Comparison of ENCODE assay signal across 8 cellular contexts in genomic region chr3:124492824-124493223, GRCh38.
DNase-seq lines count a peak whose midpoint lies in the region; ATAC-seq and TF ChIP-seq lines count a peak whose summit lies in the region.

No MANE protein-coding gene starts in this region.

- peaks cover 14% of the 10 kb centered on the region for H3K27me3 Mint-ChIP-seq in activated T-helper 2 cell treated with anti-CD3 and anti-CD28 coated beads, Interferon-gamma antibody, Interleukin-2, Interleukin-4, amounts not matched to agents 10 μg/mL and 5 μg/mL and 100 μg/mL, durations not matched to agents 14 hours and 24 hours and 36 hours (ENCODE audit: low read depth)

- H3K9me3 Mint-ChIP-seq in activated T-helper 2 cell treated with anti-CD3 and anti-CD28 coated beads, Interferon-gamma antibody, Interleukin-2, Interleukin-4, amounts not matched to agents 10 μg/mL and 5 μg/mL and 100 μg/mL, durations not matched to agents 14 hours and 24 hours and 36 hours: no peaks in the 10 kb centered on the region

- no peak overlapping the region for H3K27ac ChIP-seq in RWPE1

- POLR2A ChIA-PET in RWPE1 (lab: Yijun Ruan, JAX; ENCODE audit: low non-redundant PET): no interaction called here

- CTCF ChIA-PET in RWPE1 (lab: Yijun Ruan, JAX): interaction anchor here (1.1 kb wide), 1 partner anchor 11 kb away, joined by 3 read pairs; no protein-coding TSS in a partner anchor

- H3K4me3 Mint-ChIP-seq in activated T-helper 2 cell treated with anti-CD3 and anti-CD28 coated beads, Interferon-gamma antibody, Interleukin-2, Interleukin-4, amounts not matched to agents 10 μg/mL and 5 μg/mL and 100 μg/mL, durations not matched to agents 14 hours and 24 hours and 36 hours (ENCODE audit: low read depth): no peak overlapping the region

- H3K27ac Mint-ChIP-seq in activated T-helper 2 cell treated with anti-CD3 and anti-CD28 coated beads, Interferon-gamma antibody, Interleukin-2, Interleukin-4, amounts not matched to agents 10 μg/mL and 5 μg/mL and 100 μg/mL, durations not matched to agents 14 hours and 24 hours and 36 hours: no peak overlapping the region

- H3K36me3 Mint-ChIP-seq in activated T-helper 2 cell treated with anti-CD3 and anti-CD28 coated beads, Interferon-gamma antibody, Interleukin-2, Interleukin-4, amounts not matched to agents 10 μg/mL and 5 μg/mL and 100 μg/mL, durations not matched to agents 14 hours and 24 hours and 36 hours (ENCODE audit: low read depth): no peaks in the 10 kb centered on the region

- peak; percentile 20; the same call in 1 of the 2 replicates for TF ChIP-seq CTCF in RWPE1 (conservative IDR thresholded peaks at IDR 0.05; ENCODE audit: low read depth)

- H3K4me1 Mint-ChIP-seq in activated T-helper 2 cell treated with anti-CD3 and anti-CD28 coated beads, Interferon-gamma antibody, Interleukin-2, Interleukin-4, amounts not matched to agents 10 μg/mL and 5 μg/mL and 100 μg/mL, durations not matched to agents 14 hours and 24 hours and 36 hours (ENCODE audit: low read depth): peaks cover 6% of the 10 kb centered on the region

- intact Hi-C loops in activated T-helper 2 cell treated with anti-CD3 and anti-CD28 coated beads, Interferon-gamma antibody, Interleukin-2, Interleukin-4, amounts not matched to agents 10 μg/mL and 5 μg/mL and 100 μg/mL, durations not matched to agents 14 hours and 24 hours and 36 hours (cut with micrococcal nuclease): loop anchor here (5.0 kb wide), 1 partner anchor 59 kb away; no protein-coding TSS in a partner anchor

- no peak for ATAC-seq in stimulated activated naive CD8-positive, alpha-beta T cell treated with anti-CD3 and anti-CD28 coated beads, Interleukin-15, Interleukin-2, amounts not matched to agents 100 U/mL and 50 U/mL, for 24 hours
- ATAC-seq in HG02852 (IDR thresholded peaks at IDR 0.05; ENCODE audit: unreplicated experiment) (no peak), HG03378 (IDR thresholded peaks at IDR 0.05; ENCODE audit: unreplicated experiment) (no peak)

- DNase-seq in DMS53 treated with DMSO at 0.1 percent for 48 hours (lab: John Stamatoyannopoulos, UW; ENCODE audit: unreplicated experiment) (peak; percentile 84), HT1080 (ENCODE audit: low read depth) (peak; percentile 88), RWPE1 (ENCODE audit: low spot score) (peak; percentile 92), glomerular visceral epithelial cell (ENCODE audit: extremely low spot score) (peak; percentile 64)
- DNase-seq in stimulated activated naive CD8-positive, alpha-beta T cell treated with anti-CD3 and anti-CD28 coated beads, Interleukin-15, Interleukin-2, amounts not matched to agents 100 U/mL and 50 U/mL, for 24 hours: peak; percentile 23
- DNase-seq in activated T-helper 2 cell treated with anti-CD3 and anti-CD28 coated beads, Interferon-gamma antibody, Interleukin-2, Interleukin-4, amounts not matched to agents 10 μg/mL and 5 μg/mL and 100 μg/mL, durations not matched to agents 14 hours and 24 hours and 36 hours (ENCODE audit: low spot score): no peak
